9 cellular contexts compared by ENCODE assay signal in the genomic region with DNA sequence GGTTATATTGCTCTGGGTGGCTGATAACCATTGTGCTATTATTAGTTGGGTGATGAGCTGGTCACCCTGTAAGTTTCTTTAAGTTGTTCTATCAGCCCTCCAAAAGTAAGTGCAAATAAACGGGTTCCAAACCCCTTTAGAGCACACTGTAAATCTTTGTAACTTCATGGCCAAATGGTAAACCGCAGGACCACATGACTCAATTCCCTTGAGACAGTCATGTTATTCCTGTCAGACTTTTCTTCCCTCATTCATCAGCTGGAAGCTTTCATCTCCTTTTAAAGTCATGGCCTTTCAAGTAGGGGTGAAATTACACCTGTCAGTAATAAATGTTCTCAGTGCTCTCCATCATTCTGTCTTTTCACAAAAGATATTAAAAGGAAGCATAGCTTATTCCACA.
DNase-seq lines count a peak whose midpoint lies in the region; ATAC-seq lines count a peak whose summit lies in the region.
"Had no signal": no experiment of that assay in that cellular context is flagged by ENCODE, and none has a peak within 500 bp of the region (broad histone marks: within the 10 kb centered on the region; RNA-seq: fewer than 3 reads in every experiment).

No MANE protein-coding gene starts in this region.

- ATAC-seq in GM21576 (IDR thresholded peaks at IDR 0.05; ENCODE audit: unreplicated experiment) = peak; percentile 92
- peak; percentile 95 for ATAC-seq in HG03575 (IDR thresholded peaks at IDR 0.05; ENCODE audit: extremely low read depth, insufficient number of reproducible peaks, low FRiP score, unreplicated experiment)

- peak; percentile 47 for DNase-seq in ELR (ENCODE audit: low read depth)
- peak; percentile 16 for DNase-seq in fibroblast of the conjunctiva (ENCODE audit: low read depth)
- no peak for DNase-seq in head of caudate nucleus
- DNase-seq in COR-L47 (lab: John Stamatoyannopoulos, UW) = no peak
- no peak for DNase-seq in effector CD4-positive, alpha-beta T cell
- DNase-seq in NCI-H1694 treated with DMSO at 0.1 percent for 48 hours (lab: John Stamatoyannopoulos, UW) = no peak
- DNase-seq: H7 had no signal

- intact Hi-C loops in head of caudate nucleus (cut with DNase I) = no loop called here

Comparison
In these comparisons a context has a peak if more than half of its experiments do, and no peak if none do; other contexts are left out.
1. DNase-seq: peak in ELR (single experiment) and fibroblast of the conjunctiva (single experiment); none in head of caudate nucleus (0 of 42), COR-L47 (single experiment), effector CD4-positive, alpha-beta T cell (single experiment) and NCI-H1694 treated with DMSO at 0.1 percent for 48 hours (single experiment).